Comparison of ENCODE assay signal across 30 cellular contexts in the genomic region with DNA sequence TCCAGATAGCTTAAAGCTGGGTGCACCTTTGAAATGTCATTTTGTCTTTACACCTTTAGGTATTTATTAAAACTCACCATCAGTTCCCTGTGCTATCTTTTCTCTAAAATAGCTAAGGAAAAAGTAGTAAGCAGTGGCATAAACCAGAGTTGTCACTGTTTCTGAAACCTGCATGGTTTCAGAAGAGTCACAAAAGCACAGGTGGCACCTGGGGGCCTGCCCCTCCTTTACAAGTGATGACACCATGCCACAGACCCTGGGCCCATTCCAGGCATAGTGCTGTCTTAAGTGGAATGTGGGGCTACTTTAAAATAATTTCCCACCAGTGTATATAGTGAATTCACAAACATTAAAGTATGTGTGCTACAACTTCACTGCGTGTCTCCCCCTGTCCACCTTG.
"Had no signal": no experiment of that assay in that cellular context is flagged by ENCODE, and none has a peak within 500 bp of the region (broad histone marks: within the 10 kb centered on the region; RNA-seq: fewer than 3 reads in every experiment).

No MANE protein-coding gene starts in this region.

- H3K27me3 ChIP-seq: brain microvascular endothelial cell, gastrocnemius medialis, sigmoid colon had no signal

- H3K4me1 ChIP-seq: parathyroid adenoma had no signal

- H3K9me3 ChIP-seq: gastrocnemius medialis, left ventricle myocardium inferior, psoas muscle, sigmoid colon, thoracic aorta had no signal

- H3K27ac Mint-ChIP-seq: mesothelial cell of epicardium; naive B cell; stimulated activated effector memory CD8-positive, alpha-beta T cell treated with anti-CD3 and anti-CD28 coated beads, Interleukin-12 subunit alpha, Interleukin-12 subunit beta, amount 100 ng/mL, for 72 hours; stimulated activated naive CD8-positive, alpha-beta T cell treated with anti-CD3 and anti-CD28 coated beads, Interleukin-15, Interleukin-2, amounts not matched to agents 100 ng/mL and 50 ng/mL, for 24 hours had no signal

- H3K27me3 Mint-ChIP-seq: effector memory CD8-positive, alpha-beta T cell; naive B cell; stimulated activated naive CD8-positive, alpha-beta T cell treated with anti-CD3 and anti-CD28 coated beads, Interleukin-15, Interleukin-2, amounts not matched to agents 100 ng/mL and 50 ng/mL, for 24 hours had no signal

- DNase-seq: activated CD4-positive, alpha-beta T cell treated with anti-CD3 and anti-CD28 coated beads for 48 hours; activated CD4-positive, alpha-beta T cell treated with anti-CD3 and anti-CD28 coated beads, Interleukin-2, amount 50 U/mL, for 48 hours; activated CD8-positive, alpha-beta memory T cell treated with anti-CD3 and anti-CD28 coated beads, Interleukin-2, amount 50 U/mL, for 4 hours; activated gamma-delta T cell treated with Interleukin-2 at 50 U/mL for 16 hours; activated naive CD4-positive, alpha-beta T cell treated with anti-CD3 and anti-CD28 coated beads, Interleukin-2, amount 50 U/mL, for 16 hours; activated T-cell treated with anti-CD3 and anti-CD28 coated beads, Interleukin-2, amount 50 U/mL, for 1 hour; amniotic stem cell; brain microvascular endothelial cell; cortex of kidney; effector memory CD8-positive, alpha-beta T cell; erythroblast; gastrocnemius medialis; glutamatergic neuron; islet precursor cell; left ventricle myocardium inferior; naive B cell; nucleus accumbens; psoas muscle; sigmoid colon; small intestine; stimulated activated CD4-positive, alpha-beta T cell treated with anti-CD3 and anti-CD28 coated beads, Interleukin-4, amount 100 ng/mL, for 24 hours; T-helper 9 cell; trophoblast cell; WERI-Rb-1 had no signal

- H3K9me3 Mint-ChIP-seq: effector memory CD8-positive, alpha-beta T cell; mesothelial cell of epicardium; naive B cell; stimulated activated effector memory CD8-positive, alpha-beta T cell treated with anti-CD3 and anti-CD28 coated beads, Interleukin-12 subunit alpha, Interleukin-12 subunit beta, amount 100 ng/mL, for 72 hours; stimulated activated naive CD8-positive, alpha-beta T cell treated with anti-CD3 and anti-CD28 coated beads, Interleukin-15, Interleukin-2, amounts not matched to agents 100 ng/mL and 50 ng/mL, for 24 hours had no signal

- H3K4me1 Mint-ChIP-seq: mesothelial cell of epicardium had no signal

- H3K4me3 Mint-ChIP-seq: effector memory CD8-positive, alpha-beta T cell; mesothelial cell of epicardium; naive B cell; stimulated activated effector memory CD8-positive, alpha-beta T cell treated with anti-CD3 and anti-CD28 coated beads, Interleukin-12 subunit alpha, Interleukin-12 subunit beta, amount 100 ng/mL, for 72 hours; stimulated activated naive CD8-positive, alpha-beta T cell treated with anti-CD3 and anti-CD28 coated beads, Interleukin-15, Interleukin-2, amounts not matched to agents 100 ng/mL and 50 ng/mL, for 24 hours had no signal

- ATAC-seq: activated CD4-positive, CD25-positive, alpha-beta regulatory T cell treated with anti-CD3 and anti-CD28 coated beads, Interleukin-2, amount 50 U/mL, for 24 hours; effector memory CD8-positive, alpha-beta T cell; gastrocnemius medialis; psoas muscle; stimulated activated effector memory CD8-positive, alpha-beta T cell treated with anti-CD3 and anti-CD28 coated beads, Interleukin-12 subunit alpha, Interleukin-12 subunit beta, amount 100 ng/mL, for 72 hours had no signal

- H3K4me3 ChIP-seq: gastrocnemius medialis, left ventricle myocardium inferior, psoas muscle, sigmoid colon, thoracic aorta had no signal
